ENCODE assay signal across 13 cellular contexts in genomic region chr11:20060647-20061205, GRCh38.
"Had no signal": no experiment of that assay in that cellular context is flagged by ENCODE, and none has a peak within 500 bp of the region (broad histone marks: within the 10 kb centered on the region; RNA-seq: fewer than 3 reads in every experiment).

No MANE protein-coding gene starts in this region.

- H3K9me3 ChIP-seq: gastroesophageal sphincter, prostate gland, thoracic aorta had no signal

- H3K4me1 ChIP-seq: prostate gland had no signal

- H3K4me3 ChIP-seq: coronary artery, gastroesophageal sphincter, prostate gland, thoracic aorta had no signal

- H3K27me3 ChIP-seq: gastroesophageal sphincter had no signal

- H3K36me3 ChIP-seq: prostate gland had no signal

- H3K27ac ChIP-seq: coronary artery, gastroesophageal sphincter, prostate gland had no signal

- DNase-seq: activated CD4-positive, alpha-beta memory T cell treated with anti-CD3 and anti-CD28 coated beads for 36 hours; activated CD4-positive, alpha-beta T cell treated with anti-CD3 and anti-CD28 coated beads for 36 hours; activated CD8-positive, alpha-beta memory T cell treated with anti-CD3 and anti-CD28 coated beads, Interleukin-2, amount 10 ng/mL, durations not matched to agents 7 days and 5 days; activated naive CD4-positive, alpha-beta T cell treated with anti-CD3 and anti-CD28 coated beads, Interleukin-2, amount 10 ng/mL, durations not matched to agents 7 days and 5 days; activated T-cell treated with anti-CD3 and anti-CD28 coated beads, Interleukin-2, amount 50 U/mL, for 1 hour; central memory CD4-positive, alpha-beta T cell; stimulated activated CD4-positive, alpha-beta T cell treated with anti-CD3 and anti-CD28 coated beads, Interleukin-12 subunit alpha, Interleukin-12 subunit beta, amount 100 ng/mL, for 4 hours; stimulated activated CD4-positive, alpha-beta T cell treated with anti-CD3 and anti-CD28 coated beads, Interleukin-2, amount 100 ng/mL, for 24 hours had no signal

- FAIRE-seq: endothelial cell of umbilical vein had no signal
